In the genomic region with DNA sequence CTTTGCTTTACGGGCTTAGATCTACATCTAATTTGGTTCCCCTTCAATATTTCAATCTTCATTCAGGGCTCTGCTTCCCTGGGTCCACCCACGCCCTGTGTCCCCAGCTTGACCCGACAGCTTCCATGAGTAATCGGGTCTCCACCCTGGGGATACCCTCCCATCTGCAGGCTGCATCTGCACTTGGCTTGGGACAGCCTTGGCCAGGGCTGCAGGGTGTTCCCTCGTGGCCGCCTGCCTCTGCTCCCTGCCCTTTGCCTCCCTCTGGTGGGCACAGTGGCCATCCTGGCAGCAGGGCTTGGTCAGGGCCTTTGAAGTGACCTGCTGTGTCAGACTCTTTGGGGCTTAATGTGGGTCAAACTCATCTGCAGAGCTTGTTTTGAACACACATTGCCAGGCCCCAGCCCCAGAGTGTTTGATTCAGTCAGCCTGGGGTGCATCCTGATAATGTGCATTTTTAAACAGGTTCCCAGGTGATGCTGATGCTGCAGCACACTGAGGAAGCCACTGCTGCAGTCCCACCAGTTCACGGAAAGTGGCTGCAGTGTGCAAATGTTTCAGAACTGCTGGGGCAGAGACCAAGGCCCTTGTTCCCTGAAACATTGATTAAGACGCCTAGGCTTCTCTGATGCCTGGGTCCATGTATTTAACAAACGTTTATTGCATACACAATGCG, we compare ENCODE assay signal across 9 cellular contexts.
DNase-seq lines count a peak whose midpoint lies in the region; ATAC-seq and TF ChIP-seq lines count a peak whose summit lies in the region.
"Had no signal": no experiment of that assay in that cellular context is flagged by ENCODE, and none has a peak within 500 bp of the region (broad histone marks: within the 10 kb centered on the region; RNA-seq: fewer than 3 reads in every experiment).

No MANE protein-coding gene starts in this region.

- H3K36me3 Mint-ChIP-seq in naive thymus-derived CD8-positive, alpha-beta T cell = no peaks in the 10 kb centered on the region
- H3K36me3 Mint-ChIP-seq in activated CD8-positive, alpha-beta T cell treated with anti-CD3 and anti-CD28 coated beads, Interleukin-2, amount 10 ng/mL, durations not matched to agents 7 days and 5 days (ENCODE audit: low read depth) = no peaks in the 10 kb centered on the region
- H3K36me3 Mint-ChIP-seq: activated naive CD4-positive, alpha-beta T cell treated with anti-CD3 and anti-CD28 coated beads, Interleukin-2, amount 50 U/mL, for 24 hours had no signal

- 79% methylated on average over 10 of the region's 10 CpGs for WGBS in prostate gland

- no peaks in the 10 kb centered on the region for H3K27me3 ChIP-seq in prostate gland (replicated peaks; ENCODE audit: insufficient read depth)

- TF ChIP-seq POLR2A in prostate gland (IDR thresholded peaks at IDR 0.05) = no peak

- H3K4me3 Mint-ChIP-seq in naive thymus-derived CD8-positive, alpha-beta T cell = no peak overlapping the region
- no peak overlapping the region for H3K4me3 Mint-ChIP-seq in activated CD8-positive, alpha-beta T cell treated with anti-CD3 and anti-CD28 coated beads, Interleukin-2, amount 10 ng/mL, durations not matched to agents 7 days and 5 days
- H3K4me3 Mint-ChIP-seq: activated naive CD4-positive, alpha-beta T cell treated with anti-CD3 and anti-CD28 coated beads, Interleukin-2, amount 50 U/mL, for 24 hours had no signal

- no peaks in the 10 kb centered on the region for H3K36me3 ChIP-seq in prostate gland

- peaks cover 0 to 1% (median 0%) of the 10 kb centered on the region in 9 donors for H3K9me3 Mint-ChIP-seq in naive thymus-derived CD8-positive, alpha-beta T cell
- H3K9me3 Mint-ChIP-seq in activated CD8-positive, alpha-beta T cell treated with anti-CD3 and anti-CD28 coated beads, Interleukin-2, amount 10 ng/mL, durations not matched to agents 7 days and 5 days (ENCODE audit: insufficient read depth) = no peaks in the 10 kb centered on the region
- H3K9me3 Mint-ChIP-seq: activated naive CD4-positive, alpha-beta T cell treated with anti-CD3 and anti-CD28 coated beads, Interleukin-2, amount 50 U/mL, for 24 hours had no signal

- no peaks in the 10 kb centered on the region for H3K4me1 ChIP-seq in prostate gland (replicated peaks)

- TF ChIP-seq CTCF in fibroblast of the aortic adventitia (IDR thresholded peaks at IDR 0.05; ENCODE audit: insufficient read depth, low read length) (peak; percentile 88), prostate gland (IDR thresholded peaks at IDR 0.05) (peak in 3 of 4 experiments; percentile 36 to 57 (median 48))

- CTCF ChIA-PET in activated CD8-positive, alpha-beta T cell treated with anti-CD3 and anti-CD28 coated beads, Interleukin-2, amount 10 ng/mL, durations not matched to agents 7 days and 5 days (lab: Charles Lee) = interaction anchor here (1.2 kb wide), 1 partner anchor 66 kb away, joined by 3 read pairs; no protein-coding TSS in a partner anchor

- no peaks in the 10 kb centered on the region for H3K4me1 Mint-ChIP-seq in naive thymus-derived CD8-positive, alpha-beta T cell
- H3K4me1 Mint-ChIP-seq in activated CD8-positive, alpha-beta T cell treated with anti-CD3 and anti-CD28 coated beads, Interleukin-2, amount 10 ng/mL, durations not matched to agents 7 days and 5 days (ENCODE audit: low read depth) = no peaks in the 10 kb centered on the region
- H3K4me1 Mint-ChIP-seq: activated naive CD4-positive, alpha-beta T cell treated with anti-CD3 and anti-CD28 coated beads, Interleukin-2, amount 50 U/mL, for 24 hours had no signal

- H3K4me3 ChIP-seq in fibroblast of the aortic adventitia (ENCODE audit: low read depth, low read length) (no peak overlapping the region), prostate gland (no peak overlapping the region)

- peak; percentile 5 for DNase-seq in activated T-cell treated with anti-CD3 and anti-CD28 coated beads for 48 hours (ENCODE audit: low read depth)
- DNase-seq in activated T-cell treated with anti-CD3 and anti-CD28 coated beads, Interleukin-2, amount 50 U/mL, for 1 hour = no peak
- peak; percentile 42 for DNase-seq in RPMI8226
- DNase-seq in fibroblast of the aortic adventitia (ENCODE audit: low read depth) = peak; percentile 82
- DNase-seq in prostate gland (ENCODE audit: low spot score) = no peak
- no peak for DNase-seq in naive thymus-derived CD8-positive, alpha-beta T cell
- no peak for DNase-seq in activated CD8-positive, alpha-beta T cell treated with anti-CD3 and anti-CD28 coated beads, Interleukin-2, amount 10 ng/mL, durations not matched to agents 7 days and 5 days

- H3K27me3 Mint-ChIP-seq in naive thymus-derived CD8-positive, alpha-beta T cell = peaks cover 0 to 20% (median 6%) of the 10 kb centered on the region in 5 donors
- H3K27me3 Mint-ChIP-seq in activated CD8-positive, alpha-beta T cell treated with anti-CD3 and anti-CD28 coated beads, Interleukin-2, amount 10 ng/mL, durations not matched to agents 7 days and 5 days (ENCODE audit: low read depth) = no peaks in the 10 kb centered on the region

- intact Hi-C loops in prostate gland (cut with DNase I) = loop anchor here (10.0 kb wide), 1 partner anchor 1265 kb away; no protein-coding TSS in a partner anchor

- H3K27ac ChIP-seq in prostate gland = no peak overlapping the region

- no peak overlapping the region for H3K27ac Mint-ChIP-seq in naive thymus-derived CD8-positive, alpha-beta T cell
- no peak overlapping the region for H3K27ac Mint-ChIP-seq in activated CD8-positive, alpha-beta T cell treated with anti-CD3 and anti-CD28 coated beads, Interleukin-2, amount 10 ng/mL, durations not matched to agents 7 days and 5 days
- H3K27ac Mint-ChIP-seq: activated naive CD4-positive, alpha-beta T cell treated with anti-CD3 and anti-CD28 coated beads, Interleukin-2, amount 50 U/mL, for 24 hours had no signal

- H3K9me3 ChIP-seq in prostate gland = no peaks in the 10 kb centered on the region

- ATAC-seq in naive thymus-derived CD8-positive, alpha-beta T cell = no peak
- ATAC-seq in activated CD8-positive, alpha-beta T cell treated with anti-CD3 and anti-CD28 coated beads, Interleukin-2, amount 10 ng/mL, durations not matched to agents 7 days and 5 days = no peak
- ATAC-seq in GM18861 (IDR thresholded peaks at IDR 0.05; ENCODE audit: unreplicated experiment) = no peak

- POLR2A ChIA-PET in naive thymus-derived CD8-positive, alpha-beta T cell (lab: Charles Lee) = no interaction called here
- POLR2A ChIA-PET in activated CD8-positive, alpha-beta T cell treated with anti-CD3 and anti-CD28 coated beads, Interleukin-2, amount 10 ng/mL, durations not matched to agents 7 days and 5 days (lab: Charles Lee) = no interaction called here

Comparison
In these comparisons a context has a peak if more than half of its experiments do, and no peak if none do; other contexts are left out.
1. DNase-seq: peak in activated T-cell treated with anti-CD3 and anti-CD28 coated beads for 48 hours (single experiment), RPMI8226 (single experiment) and fibroblast of the aortic adventitia (single experiment); none in activated T-cell treated with anti-CD3 and anti-CD28 coated beads, Interleukin-2, amount 50 U/mL, for 1 hour (single experiment), prostate gland (single experiment), naive thymus-derived CD8-positive, alpha-beta T cell (0 of 10) and activated CD8-positive, alpha-beta T cell treated with anti-CD3 and anti-CD28 coated beads, Interleukin-2, amount 10 ng/mL, durations not matched to agents 7 days and 5 days (single experiment).